1 cellular context compared by ENCODE assay signal in the genomic region with DNA sequence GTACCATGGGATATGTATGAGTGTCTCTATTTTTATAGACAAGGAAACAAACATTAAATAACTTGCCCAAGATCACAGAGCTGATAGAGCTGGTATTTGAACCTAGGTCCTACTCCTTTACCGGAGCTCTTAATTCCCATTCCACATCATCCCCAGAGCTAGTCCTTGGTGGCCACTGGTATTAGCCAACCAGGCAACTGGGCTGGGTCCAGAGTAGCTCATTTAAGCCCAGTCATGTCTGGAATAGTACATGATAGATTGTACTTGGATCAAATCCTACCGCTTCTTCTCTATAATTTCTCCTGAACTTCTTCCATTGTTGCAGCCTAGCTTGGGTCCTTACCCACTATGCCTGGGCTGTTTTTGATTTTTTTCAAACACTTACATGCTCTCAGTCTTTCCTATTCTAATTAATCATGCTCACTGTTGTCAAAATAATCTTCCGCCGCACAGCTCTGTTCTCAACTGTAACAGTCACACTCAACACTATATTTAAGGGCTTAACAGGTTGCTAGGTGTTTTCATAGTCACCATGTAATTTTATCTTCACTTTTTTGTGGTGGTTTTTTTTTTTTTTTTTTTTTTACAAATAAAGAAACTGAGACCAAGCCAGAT.
TF ChIP-seq lines count a peak whose summit lies in the region.

No MANE protein-coding gene starts in this region.

TF ChIP-seq in HepG2, 621 proteins besides CTCF, POLR2A, EP300 and RAD21 (continued from another document):
- TF ChIP-seq TEAD2 (CRISPR knock-in tag; IDR thresholded peaks at IDR 0.05) (no peak), PITX1 (CRISPR knock-in tag; IDR thresholded peaks at IDR 0.05) (no peak), ELF1 (CRISPR knock-in tag; IDR thresholded peaks at IDR 0.05) (no peak), TCF7L2 (IDR thresholded peaks at IDR 0.05; ENCODE audit: low read depth, low read length) (no peak)
- TF ChIP-seq, protein P1, sequence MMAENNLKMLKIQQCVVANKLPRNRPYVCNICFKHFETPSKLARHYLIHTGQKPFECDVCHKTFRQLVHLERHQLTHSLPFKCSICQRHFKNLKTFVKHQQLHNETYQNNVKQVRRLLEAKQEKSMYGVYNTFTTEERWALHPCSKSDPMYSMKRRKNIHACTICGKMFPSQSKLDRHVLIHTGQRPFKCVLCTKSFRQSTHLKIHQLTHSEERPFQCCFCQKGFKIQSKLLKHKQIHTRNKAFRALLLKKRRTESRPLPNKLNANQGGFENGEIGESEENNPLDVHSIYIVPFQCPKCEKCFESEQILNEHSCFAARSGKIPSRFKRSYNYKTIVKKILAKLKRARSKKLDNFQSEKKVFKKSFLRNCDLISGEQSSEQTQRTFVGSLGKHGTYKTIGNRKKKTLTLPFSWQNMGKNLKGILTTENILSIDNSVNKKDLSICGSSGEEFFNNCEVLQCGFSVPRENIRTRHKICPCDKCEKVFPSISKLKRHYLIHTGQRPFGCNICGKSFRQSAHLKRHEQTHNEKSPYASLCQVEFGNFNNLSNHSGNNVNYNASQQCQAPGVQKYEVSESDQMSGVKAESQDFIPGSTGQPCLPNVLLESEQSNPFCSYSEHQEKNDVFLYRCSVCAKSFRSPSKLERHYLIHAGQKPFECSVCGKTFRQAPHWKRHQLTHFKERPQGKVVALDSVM (CRISPR knock-in tag; IDR thresholded peaks at IDR 0.05): no peak
